Comparison of ENCODE assay signal across 34 cellular contexts in the genomic region with DNA sequence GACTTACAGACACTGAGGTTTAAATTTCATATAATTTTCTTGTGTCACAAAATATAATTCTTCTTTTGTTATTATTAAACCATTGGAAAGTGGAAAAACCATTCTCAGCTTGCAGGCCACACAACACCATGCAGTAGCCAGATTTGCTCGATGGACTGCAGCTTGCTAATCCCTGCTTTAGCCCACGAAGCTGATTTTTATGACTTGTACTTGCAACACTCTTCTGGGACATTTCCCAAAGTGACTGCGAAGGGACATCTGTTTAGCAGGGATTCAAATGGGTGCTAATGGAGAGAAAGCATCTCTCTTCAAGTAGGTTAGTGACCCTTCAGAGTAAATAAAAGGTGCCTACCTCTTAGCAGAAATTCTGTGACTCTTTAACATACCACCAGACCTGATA.
"Had no signal": no experiment of that assay in that cellular context is flagged by ENCODE, and none has a peak within 500 bp of the region (broad histone marks: within the 10 kb centered on the region; RNA-seq: fewer than 3 reads in every experiment).

No MANE protein-coding gene starts in this region.

- ATAC-seq: activated CD8-positive, alpha-beta T cell treated with anti-CD3 and anti-CD28 coated beads for 36 hours; PC-3; Right ventricle myocardium inferior; SK-N-SH treated with all-trans-retinoic acid at 6 μM for 48 hours had no signal

- H3K36me3 ChIP-seq: brain microvascular endothelial cell, Peyer's patch, WERI-Rb-1 had no signal

- H3K9me3 ChIP-seq: Peyer's patch had no signal

- DNase-seq: activated CD4-positive, alpha-beta T cell treated with anti-CD3 and anti-CD28 coated beads for 1 hour; activated CD4-positive, alpha-beta T cell treated with anti-CD3 and anti-CD28 coated beads, Interleukin-2, amount 10 ng/mL, durations not matched to agents 24 days and 14 days; activated CD4-positive, alpha-beta T cell treated with anti-CD3 and anti-CD28 coated beads, Interleukin-2, amount 50 U/mL, for 4 hours; activated CD4-positive, CD25-positive, alpha-beta regulatory T cell; activated CD8-positive, alpha-beta T cell treated with anti-CD3 and anti-CD28 coated beads for 36 hours; activated naive CD4-positive, alpha-beta T cell treated with anti-CD3 and anti-CD28 coated beads, Interleukin-2, amount 10 ng/mL, durations not matched to agents 7 days and 5 days; activated naive CD8-positive, alpha-beta T cell treated with anti-CD3 and anti-CD28 coated beads for 36 hours; activated T-cell treated with anti-CD3 and anti-CD28 coated beads, Interleukin-2, amount 50 U/mL, for 1 hour; amniotic stem cell; aorta; brain microvascular endothelial cell; central memory CD4-positive, alpha-beta T cell; Karpas-422; NCI-H1048; NCI-H1105 treated with DMSO at 0.1 percent for 48 hours; NCI-H1436; NCI-H1694; NCI-H1930; NCI-H2081 treated with DMSO at 0.1 percent for 48 hours; NCI-H226; NCI-H446 treated with DMSO at 0.1 percent for 48 hours; NCI-H69; NK-92 treated with Interleukin-12 subunit alpha and Interleukin-12 subunit beta, amount 100 ng/mL, for 24 hours; PC-3; Peyer's patch; SIG-M5; SW 1271; T-helper 1 cell; T-helper 2 cell; T-helper 9 cell; WERI-Rb-1 had no signal

- H3K27ac ChIP-seq: brain microvascular endothelial cell, Peyer's patch, RWPE1, WERI-Rb-1 had no signal

- H3K4me1 ChIP-seq: Peyer's patch had no signal

- H3K27me3 ChIP-seq: brain microvascular endothelial cell, Peyer's patch had no signal

- H3K4me3 ChIP-seq: Peyer's patch had no signal
